24 cellular contexts compared by ENCODE assay signal in genomic region chr12:124783087-124783486, GRCh38.
"Had no signal": no experiment of that assay in that cellular context is flagged by ENCODE, and none has a peak within 500 bp of the region (broad histone marks: within the 10 kb centered on the region; RNA-seq: fewer than 3 reads in every experiment).

No MANE protein-coding gene starts in this region.

- H3K27ac Mint-ChIP-seq: activated CD4-positive, alpha-beta T cell treated with anti-CD3 and anti-CD28 coated beads, Interleukin-2, amount 10 ng/mL, durations not matched to agents 24 days and 14 days; activated CD8-positive, alpha-beta memory T cell treated with anti-CD3 and anti-CD28 coated beads, Interleukin-2, amount 10 ng/mL, durations not matched to agents 7 days and 5 days; activated naive CD4-positive, alpha-beta T cell treated with anti-CD3 and anti-CD28 coated beads for 36 hours; activated naive CD8-positive, alpha-beta T cell; activated T-cell treated with anti-CD3 and anti-CD28 coated beads, Interleukin-2, amount 50 U/mL, for 24 hours; activated T-helper 1 cell treated with anti-CD3 and anti-CD28 coated beads, Interleukin-12 subunit alpha, Interleukin-12 subunit beta, Interleukin-2, Interleukin-4 antibody, amounts not matched to agents 30 ng/mL and 10 ng/mL and 1 ng/mL, durations not matched to agents 14 hours and 24 hours and 36 hours; T-helper 1 cell treated with Interleukin-12 subunit alpha and Interleukin-12 subunit beta and Interleukin-4 antibody, amounts not matched to agents 30 μg/mL and 1 μg/mL, for 36 hours had no signal

- H3K4me2 ChIP-seq: KMS-11 had no signal

- H3K27me3 Mint-ChIP-seq: activated CD4-positive, alpha-beta T cell treated with anti-CD3 and anti-CD28 coated beads, Interleukin-2, amount 10 ng/mL, durations not matched to agents 24 days and 14 days; activated CD8-positive, alpha-beta memory T cell treated with anti-CD3 and anti-CD28 coated beads, Interleukin-2, amount 10 ng/mL, durations not matched to agents 7 days and 5 days; activated naive CD8-positive, alpha-beta T cell; activated T-cell treated with anti-CD3 and anti-CD28 coated beads, Interleukin-2, amount 50 U/mL, for 24 hours had no signal

- DNase-seq: activated CD4-positive, alpha-beta T cell treated with anti-CD3 and anti-CD28 coated beads for 1 hour; activated CD4-positive, alpha-beta T cell treated with anti-CD3 and anti-CD28 coated beads, Interleukin-2, amount 10 ng/mL, durations not matched to agents 24 days and 14 days; activated CD4-positive, alpha-beta T cell treated with anti-CD3 and anti-CD28 coated beads, Interleukin-2, amount 50 U/mL, for 48 hours; activated CD8-positive, alpha-beta memory T cell treated with anti-CD3 and anti-CD28 coated beads, Interleukin-2, amount 10 ng/mL, durations not matched to agents 7 days and 5 days; activated effector memory CD4-positive, alpha-beta T cell treated with anti-CD3 and anti-CD28 coated beads, Interleukin-2, amount 50 U/mL, for 16 hours; activated naive CD4-positive, alpha-beta T cell treated with anti-CD3 and anti-CD28 coated beads for 36 hours; activated T-cell treated with anti-CD3 and anti-CD28 coated beads, Interleukin-2, amount 50 U/mL, for 24 hours; brain microvascular endothelial cell; MV-4-11; NCI-H1105; NCI-H1436; NCI-H1694 treated with DMSO at 0.1 percent for 48 hours; NCI-H2029 treated with DMSO at 0.1 percent for 48 hours; NCI-H510A treated with DMSO at 0.1 percent for 48 hours; NCI-H69; NK-92 treated with Interleukin-12 subunit alpha and Interleukin-12 subunit beta, amount 100 ng/mL, for 24 hours; PC-3; SHP77 treated with DMSO at 0.1 percent for 48 hours; WERI-Rb-1 had no signal

- H3K27ac ChIP-seq: brain microvascular endothelial cell, cardiac muscle cell, KMS-11, WERI-Rb-1 had no signal

- H3K4me3 ChIP-seq: cardiac muscle cell had no signal

- ATAC-seq: activated CD8-positive, alpha-beta memory T cell treated with anti-CD3 and anti-CD28 coated beads, Interleukin-2, amount 10 ng/mL, durations not matched to agents 7 days and 5 days; PC-3 had no signal

- H3K27me3 ChIP-seq: brain microvascular endothelial cell, cardiac muscle cell had no signal

- H3K9ac ChIP-seq: KMS-11 had no signal

- H3K4me3 Mint-ChIP-seq: activated CD4-positive, alpha-beta T cell treated with anti-CD3 and anti-CD28 coated beads, Interleukin-2, amount 10 ng/mL, durations not matched to agents 24 days and 14 days; activated CD8-positive, alpha-beta memory T cell treated with anti-CD3 and anti-CD28 coated beads, Interleukin-2, amount 10 ng/mL, durations not matched to agents 7 days and 5 days; activated naive CD4-positive, alpha-beta T cell treated with anti-CD3 and anti-CD28 coated beads for 36 hours; activated naive CD8-positive, alpha-beta T cell; activated T-cell treated with anti-CD3 and anti-CD28 coated beads, Interleukin-2, amount 50 U/mL, for 24 hours; activated T-helper 1 cell treated with anti-CD3 and anti-CD28 coated beads, Interleukin-12 subunit alpha, Interleukin-12 subunit beta, Interleukin-2, Interleukin-4 antibody, amounts not matched to agents 30 ng/mL and 10 ng/mL and 1 ng/mL, durations not matched to agents 14 hours and 24 hours and 36 hours; T-helper 1 cell treated with Interleukin-12 subunit alpha and Interleukin-12 subunit beta and Interleukin-4 antibody, amounts not matched to agents 30 μg/mL and 1 μg/mL, for 36 hours had no signal

- H3K36me3 ChIP-seq: cardiac muscle cell had no signal

- H3K9me3 Mint-ChIP-seq: activated CD4-positive, alpha-beta T cell treated with anti-CD3 and anti-CD28 coated beads, Interleukin-2, amount 10 ng/mL, durations not matched to agents 24 days and 14 days; activated naive CD4-positive, alpha-beta T cell treated with anti-CD3 and anti-CD28 coated beads for 36 hours; activated T-cell treated with anti-CD3 and anti-CD28 coated beads, Interleukin-2, amount 50 U/mL, for 24 hours; activated T-helper 1 cell treated with anti-CD3 and anti-CD28 coated beads, Interleukin-12 subunit alpha, Interleukin-12 subunit beta, Interleukin-2, Interleukin-4 antibody, amounts not matched to agents 30 ng/mL and 10 ng/mL and 1 ng/mL, durations not matched to agents 14 hours and 24 hours and 36 hours; T-helper 1 cell treated with Interleukin-12 subunit alpha and Interleukin-12 subunit beta and Interleukin-4 antibody, amounts not matched to agents 30 μg/mL and 1 μg/mL, for 36 hours had no signal
